ENCODE assay signal across 8 cellular contexts in the genomic region with DNA sequence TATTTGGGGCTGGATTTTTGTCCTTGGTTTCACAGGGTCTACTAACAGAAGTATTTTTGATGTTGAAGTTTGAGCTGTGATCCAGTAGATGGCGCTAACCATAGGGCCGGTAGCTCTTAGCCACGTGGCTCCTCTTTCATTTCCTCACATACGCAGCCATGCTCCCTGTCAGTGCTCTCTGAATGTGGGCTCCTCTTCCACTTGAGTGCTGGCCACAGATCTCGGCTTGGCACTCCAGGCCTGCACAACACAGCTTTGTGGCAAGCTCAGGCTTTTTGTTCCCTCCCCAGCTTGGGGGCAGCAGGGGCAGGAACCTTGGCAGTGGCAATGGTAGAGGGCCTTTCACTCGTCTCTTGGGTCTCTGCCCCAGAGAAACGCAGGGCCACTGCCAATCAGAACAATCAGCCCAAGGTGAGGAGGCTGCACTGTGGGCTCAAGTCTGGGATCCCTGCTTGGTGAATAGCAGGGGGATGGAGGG. TPM values are rescaled to one million over a fixed set of nuclear protein-coding genes. Genes with fewer than 3 reads are reported as not detected.
DNase-seq lines count a peak whose midpoint lies in the region; ATAC-seq, FAIRE-seq and TF ChIP-seq lines count a peak whose summit lies in the region.

No MANE protein-coding gene starts in this region.

- H3K36me3 ChIP-seq in gastrocnemius medialis: no peaks in the 10 kb centered on the region

- TF ChIP-seq POLR2A in H54 (IDR thresholded peaks at IDR 0.05; ENCODE audit: low read depth, low read length): no peak
- no peak for TF ChIP-seq POLR2A in gastrocnemius medialis (IDR thresholded peaks at IDR 0.05)

- in situ Hi-C loops in gastrocnemius medialis (cut with MboI; ENCODE audit: low sequenced_read_pairs in 4 of 4): loop anchor here in 3 of 4 donors (5.0 to 10.0 kb wide), 2 partner anchors 116 to 118 kb away; no protein-coding TSS in a partner anchor

- intact Hi-C loops in gastrocnemius medialis (cut with DNase I; ENCODE audit: low total_unique reads): loop anchor here (1.0 to 10.0 kb wide), 3 partner anchors 66 to 338 kb away; no protein-coding TSS in a partner anchor

- no peak for FAIRE-seq in H54 (lab: Jason Lieb, UNC)

- H3K27ac ChIP-seq in gastrocnemius medialis: no peak overlapping the region

- peaks cover 0 to 9% of the 10 kb centered on the region in 2 donors for H3K4me1 ChIP-seq in gastrocnemius medialis

- no peaks in the 10 kb centered on the region for H3K27me3 ChIP-seq in gastrocnemius medialis

- no peak overlapping the region for H3K4me3 ChIP-seq in gastrocnemius medialis

- peak; percentile 32 for DNase-seq in stimulated activated CD4-positive, alpha-beta T cell treated with anti-CD3 and anti-CD28 coated beads, Interleukin-15, amount 100 ng/mL, for 24 hours
- DNase-seq in stimulated activated CD4-positive, alpha-beta T cell treated with anti-CD3 and anti-CD28 coated beads, Interleukin-4, amount 100 ng/mL, for 24 hours: no peak
- DNase-seq in H54 (ENCODE audit: insufficient read length, low spot score) (peak; percentile 10), UCSD-AML1 (lab: John Stamatoyannopoulos, UW; ENCODE audit: unreplicated experiment) (peak; percentile 25), foreskin melanocyte (peak; percentile 35), gastrocnemius medialis (peak in 1 of 2 donors; percentile 31)

- ATAC-seq in gastrocnemius medialis (peak; percentile 78 to 79), GM18498 (IDR thresholded peaks at IDR 0.05; ENCODE audit: unreplicated experiment) (no peak)

- H3K9me3 ChIP-seq in gastrocnemius medialis: no peaks in the 10 kb centered on the region

- TF ChIP-seq CTCF in LNCAP (IDR thresholded peaks at IDR 0.05) (peak; percentile 61), gastrocnemius medialis (IDR thresholded peaks at IDR 0.05 in 4 of 5, conservative IDR thresholded peaks at IDR 0.05 in 1 of 5) (peak; percentile 50 to 67 (median 61))

RNA-seq across cellular contexts. Expression of a gene that starts 18.6 kb away (rescaled TPM):
- total RNA-seq in gastrocnemius medialis: 1 to 10 TPM in 2 of 4 donors, under 1 TPM in 1, not detected in 1; 0.38 to 2.4 (median 1.5) TPM
